ENCODE assay signal across 24 cellular contexts in genomic region chr12:38282886-38283285, GRCh38. TPM values are rescaled to one million over a fixed set of nuclear protein-coding genes. Genes with fewer than 3 reads are reported as not detected.
DNase-seq lines count a peak whose midpoint lies in the region; TF ChIP-seq lines count a peak whose summit lies in the region.
"Had no signal": no experiment of that assay in that cellular context is flagged by ENCODE, and none has a peak within 500 bp of the region (broad histone marks: within the 10 kb centered on the region; RNA-seq: fewer than 3 reads in every experiment).

No MANE protein-coding gene starts in this region.

- H3K9me3 ChIP-seq in GM23248 (ENCODE audit: low read depth): no peaks in the 10 kb centered on the region
- peaks cover 3% of the 10 kb centered on the region; the same call in 1 of the 2 replicates for H3K9me3 ChIP-seq in PC-9 (ENCODE audit: insufficient read depth, low read depth)
- peaks cover 2% of the 10 kb centered on the region for H3K9me3 ChIP-seq in trophoblast cell (ENCODE audit: insufficient read depth, low read depth, low read length)
- H3K9me3 ChIP-seq in H9 (ENCODE audit: control insufficient read depth, low read depth, low read length): peaks cover 70% of the 10 kb centered on the region

- H3K18ac ChIP-seq in trophoblast cell (ENCODE audit: low read length): no peak overlapping the region
- H3K18ac ChIP-seq in H9 (ENCODE audit: insufficient read length, low read depth, low read length): no peak overlapping the region

- H3K23me2 ChIP-seq in H9 (ENCODE audit: insufficient read length, low read depth, low read length, poor library complexity, severe bottlenecking): no peaks in the 10 kb centered on the region

- no TSS peak for BruUV-seq in PC-9 (replicated peaks; lab: Mats Ljungman, UMichigan)

- H3K27me3 Mint-ChIP-seq in progenitor cell of endocrine pancreas: no peaks in the 10 kb centered on the region
- H3K27me3 Mint-ChIP-seq in H9 (ENCODE audit: low read depth): 0 out of 2 replicates have a peak, but pooled peaks cover 2% of the 10 kb centered on the region
- H3K27me3 Mint-ChIP-seq: activated naive CD4-positive, alpha-beta T cell treated with anti-CD3 and anti-CD28 coated beads, Interleukin-2, amount 50 U/mL, for 24 hours; IgD-negative memory B cell; memory B cell; type B pancreatic cell had no signal

- no peak overlapping the region for H2BK12ac ChIP-seq in trophoblast cell (ENCODE audit: low read length)
- no peak overlapping the region for H2BK12ac ChIP-seq in H9 (ENCODE audit: insufficient read length, low read depth, low read length)

- no peak overlapping the region for H3K4me2 ChIP-seq in GM23248 (ENCODE audit: unreplicated experiment)
- H3K4me2 ChIP-seq in PC-9: no peak overlapping the region
- H3K4me2 ChIP-seq in trophoblast cell (ENCODE audit: low read length): no peak overlapping the region
- H3K4me2 ChIP-seq in H9 (ENCODE audit: insufficient read depth, insufficient read length, low read length): no peak overlapping the region
- H3K4me2 ChIP-seq: neural progenitor cell had no signal

- H3F3A ChIP-seq in GM23248 (ENCODE audit: insufficient read depth) (no peaks in the 10 kb centered on the region), PC-9 (ENCODE audit: insufficient read depth, low read depth) (peaks cover 6% of the 10 kb centered on the region; the same call in 1 of the 2 replicates)

- no peak overlapping the region for H4K91ac ChIP-seq in trophoblast cell (ENCODE audit: low read depth, low read length)
- no peak overlapping the region for H4K91ac ChIP-seq in H9 (ENCODE audit: insufficient read length, low read depth, low read length)

- no peak overlapping the region for H2BK15ac ChIP-seq in H9 (ENCODE audit: low read depth, low read length)

- H3K36me3 Mint-ChIP-seq in progenitor cell of endocrine pancreas (ENCODE audit: insufficient read depth): no peaks in the 10 kb centered on the region
- peaks cover 0 to 19% (median 8%) of the 10 kb centered on the region in 3 experiments; a peak in 5 of 7 replicates for H3K36me3 Mint-ChIP-seq in H9 (ENCODE audit: insufficient read depth in 1 of 3, low read depth in 3 of 3)
- H3K36me3 Mint-ChIP-seq: activated naive CD4-positive, alpha-beta T cell treated with anti-CD3 and anti-CD28 coated beads, Interleukin-2, amount 50 U/mL, for 24 hours; IgD-negative memory B cell; memory B cell; neural progenitor cell; type B pancreatic cell had no signal

- POLR2A ChIA-PET in PC-9 (lab: Charles Lee; ENCODE audit: unreplicated experiment): interaction anchor here (0.7 kb wide), 1 partner anchor 1126 kb away, joined by 6 read pairs; no protein-coding TSS in a partner anchor

- H2BK5ac ChIP-seq in trophoblast cell (ENCODE audit: low read depth, low read length, poor library complexity) (no peak overlapping the region), H9 (ENCODE audit: insufficient read length, low read length) (no peak overlapping the region)

- intact Hi-C loops in PC-9 (cut with micrococcal nuclease; ENCODE audit: unreplicated experiment): loop anchor here (10.0 kb wide), 1 partner anchor 138 kb away; no protein-coding TSS in a partner anchor

- H2AFZ ChIP-seq in GM23248 (no peak overlapping the region), PC-9 (no peak overlapping the region), trophoblast cell (ENCODE audit: insufficient read depth, low read length, poor library complexity) (no peak overlapping the region), H9 (ENCODE audit: low read length) (no peak overlapping the region)
- H2AFZ ChIP-seq: neural progenitor cell had no signal

- no peak overlapping the region for H3T11ph ChIP-seq in H9 (ENCODE audit: low read length)

- H3K23ac ChIP-seq in trophoblast cell (ENCODE audit: low read length): no peak overlapping the region
- no peak overlapping the region for H3K23ac ChIP-seq in H9 (ENCODE audit: insufficient read length, low read depth, low read length)

- H4K20me1 ChIP-seq in GM23248 (ENCODE audit: insufficient read depth) (no peaks in the 10 kb centered on the region), PC-9 (ENCODE audit: insufficient read depth) (no peaks in the 10 kb centered on the region), H9 (ENCODE audit: control insufficient read depth, insufficient read depth, insufficient read length) (no peaks in the 10 kb centered on the region)

- H3K9me3 Mint-ChIP-seq in progenitor cell of endocrine pancreas (ENCODE audit: low read depth) (peaks cover 53% of the 10 kb centered on the region), H9 (peaks cover 83 to 94% of the 10 kb centered on the region in 2 experiments)
- H3K9me3 Mint-ChIP-seq: CD4-positive, alpha-beta T cell; memory B cell; neural progenitor cell; type B pancreatic cell had no signal

- H2BK120ac ChIP-seq in trophoblast cell (ENCODE audit: insufficient read depth, low read length, poor library complexity): no peak overlapping the region
- H2BK120ac ChIP-seq in H9 (ENCODE audit: low read depth, low read length, poor library complexity, severe bottlenecking): no peak overlapping the region

- no peak overlapping the region for H4K5ac ChIP-seq in H9 (ENCODE audit: insufficient read length, low read depth, low read length)

- H3K9ac ChIP-seq in GM23248 (no peak overlapping the region), trophoblast cell (ENCODE audit: low read length) (no peak overlapping the region), H9 (ENCODE audit: extremely low read depth, insufficient read length, low read length) (no peak overlapping the region)
- H3K9ac ChIP-seq: neural progenitor cell had no signal

- H4K8ac ChIP-seq in trophoblast cell (ENCODE audit: low read depth, low read length): no peak overlapping the region
- H4K8ac ChIP-seq in H9 (replicated peaks; ENCODE audit: insufficient read length, low read depth, low read length): no peak overlapping the region

- H4K12ac ChIP-seq in trophoblast cell (ENCODE audit: low read depth, low read length): no peak overlapping the region

- H3K27ac ChIP-seq in GM23248 (no peak overlapping the region), PC-9 (peak overlapping the region; percentile 64), trophoblast cell (ENCODE audit: low read depth, low read length) (no peak overlapping the region), H9 (ENCODE audit: insufficient read length, low read depth, low read length) (no peak overlapping the region)
- H3K27ac ChIP-seq: cardiac muscle cell, neural progenitor cell had no signal

- H3K79me1 ChIP-seq in trophoblast cell (ENCODE audit: low read length) (no peaks in the 10 kb centered on the region), H9 (ENCODE audit: insufficient read depth, low read depth, low read length, poor library complexity, severe bottlenecking) (no peaks in the 10 kb centered on the region)

- DNase-seq in GM23248 (peak; percentile 3), PC-9 (peak; percentile 24 to 85), dermis blood vessel endothelial cell (peak; percentile 2), trophoblast cell (peak; percentile 20 to 93), progenitor cell of endocrine pancreas (ENCODE audit: low spot score, unreplicated experiment) (no peak), AML-193 (lab: John Stamatoyannopoulos, UW) (no peak), NOMO-1 treated with DMSO at 0.1 percent for 48 hours (lab: John Stamatoyannopoulos, UW; ENCODE audit: unreplicated experiment) (no peak), H9 (no peak)
- DNase-seq: activated CD4-positive, alpha-beta T cell treated with anti-CD3 and anti-CD28 coated beads, Interleukin-2, amount 50 U/mL, for 4 hours; CD4-positive, alpha-beta T cell; cortex of kidney; DMS153; endodermal cell; H7; left colon; NCI-H510A; SHP77 had no signal

- no peaks in the 10 kb centered on the region for H3K36me3 ChIP-seq in GM23248 (ENCODE audit: low read depth)
- no peaks in the 10 kb centered on the region for H3K36me3 ChIP-seq in PC-9 (ENCODE audit: low read depth)
- H3K36me3 ChIP-seq in trophoblast cell (ENCODE audit: control insufficient read depth in 1 of 2, insufficient read depth in 2 of 2, low read length in 2 of 2): no peaks in the 10 kb centered on the region
- H3K36me3 ChIP-seq: cardiac muscle cell, neural progenitor cell had no signal

- H3K79me2 ChIP-seq in GM23248 (ENCODE audit: insufficient read depth) (no peaks in the 10 kb centered on the region), PC-9 (ENCODE audit: low read depth) (no peaks in the 10 kb centered on the region), trophoblast cell (ENCODE audit: control insufficient read depth, insufficient read depth, low read length, poor library complexity) (no peaks in the 10 kb centered on the region), H9 (ENCODE audit: insufficient read depth, low read length) (no peaks in the 10 kb centered on the region)

- H2AK5ac ChIP-seq in trophoblast cell (ENCODE audit: low read length) (no peak overlapping the region), H9 (ENCODE audit: insufficient read length, low read length) (no peak overlapping the region)

- CTCF ChIA-PET in PC-9 (lab: Charles Lee): no interaction called here

- H3K56ac ChIP-seq in H9 (ENCODE audit: insufficient read length, low read depth, low read length): no peak overlapping the region

- H3K4me1 Mint-ChIP-seq in progenitor cell of endocrine pancreas (ENCODE audit: low read depth): no peaks in the 10 kb centered on the region
- H3K4me1 Mint-ChIP-seq in H9: no peaks in the 10 kb centered on the region
- H3K4me1 Mint-ChIP-seq: activated naive CD4-positive, alpha-beta T cell treated with anti-CD3 and anti-CD28 coated beads, Interleukin-2, amount 50 U/mL, for 24 hours; endodermal cell; IgD-negative memory B cell; memory B cell; neural progenitor cell; WTC11 had no signal

- H3K4ac ChIP-seq in trophoblast cell (ENCODE audit: low read depth, low read length): no peak overlapping the region
- H3K4ac ChIP-seq in H9 (ENCODE audit: low read depth, low read length): no peak overlapping the region

- H3K27me3 ChIP-seq in GM23248 (replicated peaks; ENCODE audit: insufficient read depth) (no peaks in the 10 kb centered on the region), PC-9 (ENCODE audit: insufficient read depth, low read depth) (no peaks in the 10 kb centered on the region), trophoblast cell (ENCODE audit: insufficient read depth, low read length) (no peaks in the 10 kb centered on the region), H9 (ENCODE audit: insufficient read depth, low read length) (no peaks in the 10 kb centered on the region)
- H3K27me3 ChIP-seq: cardiac muscle cell, neural progenitor cell had no signal

- H3K27ac Mint-ChIP-seq in progenitor cell of endocrine pancreas: no peak overlapping the region
- no peak overlapping the region for H3K27ac Mint-ChIP-seq in H9
- H3K27ac Mint-ChIP-seq: activated naive CD4-positive, alpha-beta T cell treated with anti-CD3 and anti-CD28 coated beads, Interleukin-2, amount 50 U/mL, for 24 hours; CD4-positive, alpha-beta T cell; endodermal cell; IgD-negative memory B cell; memory B cell; neural progenitor cell; type B pancreatic cell; WTC11 had no signal

- H3K4me3 ChIP-seq in GM23248 (no peak overlapping the region), PC-9 (no peak overlapping the region), trophoblast cell (ENCODE audit: low read depth, low read length) (no peak overlapping the region)
- H3K4me3 ChIP-seq: cardiac muscle cell, neural progenitor cell had no signal

- H3K9me2 ChIP-seq in GM23248 (ENCODE audit: insufficient read depth) (no peaks in the 10 kb centered on the region), PC-9 (ENCODE audit: insufficient read depth) (no peaks in the 10 kb centered on the region)

- TF ChIP-seq CTCF in PC-9 (conservative IDR thresholded peaks at IDR 0.05) (no peak), progenitor cell of endocrine pancreas (IDR thresholded peaks at IDR 0.05; ENCODE audit: unreplicated experiment) (no peak), H9 (conservative IDR thresholded peaks at IDR 0.05) (no peak)

- H3K4me3 Mint-ChIP-seq in progenitor cell of endocrine pancreas (ENCODE audit: low read depth) (no peak overlapping the region), H9 (no peak overlapping the region)
- H3K4me3 Mint-ChIP-seq: activated naive CD4-positive, alpha-beta T cell treated with anti-CD3 and anti-CD28 coated beads, Interleukin-2, amount 50 U/mL, for 24 hours; CD4-positive, alpha-beta T cell; endodermal cell; IgD-negative memory B cell; memory B cell; neural progenitor cell; type B pancreatic cell; WTC11 had no signal

- H2BK20ac ChIP-seq in H9 (ENCODE audit: low read depth, low read length, poor library complexity, severe bottlenecking): no peak overlapping the region

- H3K4me1 ChIP-seq in GM23248 (ENCODE audit: insufficient read depth) (no peaks in the 10 kb centered on the region), PC-9 (replicated peaks; ENCODE audit: insufficient read depth) (peaks cover 23% of the 10 kb centered on the region; the same call in 1 of the 2 replicates), trophoblast cell (ENCODE audit: control insufficient read depth in 1 of 2, insufficient read depth in 2 of 2, low read length in 2 of 2) (no peaks in the 10 kb centered on the region), H9 (ENCODE audit: insufficient read depth, low read length) (no peaks in the 10 kb centered on the region)
- H3K4me1 ChIP-seq: neural progenitor cell had no signal

- in situ Hi-C loops in GM23248 (cut with MboI): no loop called here

- H3K14ac ChIP-seq in trophoblast cell (ENCODE audit: low read length): no peak overlapping the region
- no peak overlapping the region for H3K14ac ChIP-seq in H9 (ENCODE audit: insufficient read depth, low read length)

RNA-seq across cellular contexts. Expression of gene ALG10B, which starts 33.7 kb away (rescaled TPM):
- 1.7 and 8.1 TPM in 2 replicates for total RNA-seq in GM23248 (2014; rRNA removed; shearing (Covaris generic))
- 0.79 and 1.2 TPM in 2 replicates for polyA plus RNA-seq in GM23248 (2016; fragmentation: Nextera tagmentation; extraction: Ambion mirVana)
- total RNA-seq in PC-9 (2021): 13.1 and 14.4 TPM in 2 replicates
- 4.1 TPM in 2 replicates for total RNA-seq in dermis blood vessel endothelial cell
- polyA plus RNA-seq in trophoblast cell (2013): 2.3 TPM in 2 replicates
- total RNA-seq in progenitor cell of endocrine pancreas: 8.9 and 10.8 TPM in 2 replicates
- total RNA-seq in H9 (2021): 4.2 and 6.8 TPM in 2 replicates

Comparison
In these comparisons a context has a peak if more than half of its experiments do, and no peak if none do; other contexts are left out.
1. DNase-seq: peak in GM23248 (single experiment), PC-9 (2 of 2), dermis blood vessel endothelial cell (single experiment) and trophoblast cell (2 of 2); none in progenitor cell of endocrine pancreas (single experiment), AML-193 (0 of 2), NOMO-1 treated with DMSO at 0.1 percent for 48 hours (single experiment) and H9 (single experiment).